In the genomic region with DNA sequence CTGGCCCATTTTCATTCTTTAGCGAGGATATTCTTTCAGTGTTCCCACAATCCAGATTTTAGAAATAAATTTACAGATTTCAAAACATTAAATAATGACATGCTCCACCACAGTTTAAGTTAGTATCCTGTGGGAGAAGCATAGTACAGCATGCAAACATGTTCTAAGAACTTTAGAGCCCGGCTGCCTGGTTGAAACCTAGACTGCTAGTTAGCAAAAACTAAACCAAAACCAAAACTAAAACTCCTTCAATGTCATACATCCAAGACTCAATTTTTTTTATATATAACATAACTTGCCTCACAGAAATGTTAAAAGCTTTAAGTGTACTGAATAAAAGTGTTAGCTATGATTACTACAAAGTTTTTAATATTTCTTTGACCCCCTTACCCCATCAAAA, we compare ENCODE assay signal across 10 cellular contexts. TPM values are rescaled to one million over a fixed set of nuclear protein-coding genes. Genes with fewer than 3 reads are reported as not detected.
DNase-seq lines count a peak whose midpoint lies in the region; ATAC-seq and TF ChIP-seq lines count a peak whose summit lies in the region.
"Had no signal": no experiment of that assay in that cellular context is flagged by ENCODE, and none has a peak within 500 bp of the region (broad histone marks: within the 10 kb centered on the region; RNA-seq: fewer than 3 reads in every experiment).

No MANE protein-coding gene starts in this region.

- no peak overlapping the region for H3K4me3 Mint-ChIP-seq in MCF 10A (ENCODE audit: unreplicated experiment)
- H3K4me3 Mint-ChIP-seq in activated naive CD8-positive, alpha-beta T cell treated with anti-CD3 and anti-CD28 coated beads for 36 hours, result no peak overlapping the region
- H3K4me3 Mint-ChIP-seq in type B pancreatic cell, result no peak overlapping the region
- no peak overlapping the region for H3K4me3 Mint-ChIP-seq in HFFc6

- no peak overlapping the region for H3K4me3 ChIP-seq in breast epithelium

- H3K4me1 Mint-ChIP-seq in MCF 10A (ENCODE audit: insufficient read depth, unreplicated experiment) (peaks cover 6% of the 10 kb centered on the region), type B pancreatic cell (ENCODE audit: unreplicated experiment) (no peaks in the 10 kb centered on the region), HFFc6 (ENCODE audit: low read depth) (no peaks in the 10 kb centered on the region)
- peaks cover 21% of the 10 kb centered on the region for H3K4me1 Mint-ChIP-seq in activated naive CD8-positive, alpha-beta T cell treated with anti-CD3 and anti-CD28 coated beads for 36 hours

- no peak for TF ChIP-seq POLR2A in breast epithelium (IDR thresholded peaks at IDR 0.05)

- TF ChIP-seq CTCF in MCF 10A (IDR thresholded peaks at IDR 0.05; ENCODE audit: unreplicated experiment) (no peak), breast epithelium (IDR thresholded peaks at IDR 0.05) (no peak), type B pancreatic cell (conservative IDR thresholded peaks at IDR 0.05) (no peak), HFFc6 (IDR thresholded peaks at IDR 0.05) (no peak)

- H3K36me3 Mint-ChIP-seq in MCF 10A (ENCODE audit: insufficient read depth, unreplicated experiment) (peaks cover 100% of the 10 kb centered on the region), type B pancreatic cell (peaks cover 50% of the 10 kb centered on the region), HFFc6 (ENCODE audit: low read depth) (peaks cover 49% of the 10 kb centered on the region)
- H3K36me3 Mint-ChIP-seq in activated naive CD8-positive, alpha-beta T cell treated with anti-CD3 and anti-CD28 coated beads for 36 hours, result peaks cover 55% of the 10 kb centered on the region

- no peaks in the 10 kb centered on the region for H3K27me3 ChIP-seq in breast epithelium

- H3K27ac ChIP-seq in breast epithelium, result no peak overlapping the region

- H3K9me3 Mint-ChIP-seq in MCF 10A (ENCODE audit: unreplicated experiment), result no peaks in the 10 kb centered on the region
- no peaks in the 10 kb centered on the region for H3K9me3 Mint-ChIP-seq in activated naive CD8-positive, alpha-beta T cell treated with anti-CD3 and anti-CD28 coated beads for 36 hours
- no peaks in the 10 kb centered on the region for H3K9me3 Mint-ChIP-seq in type B pancreatic cell
- no peaks in the 10 kb centered on the region for H3K9me3 Mint-ChIP-seq in HFFc6

- POLR2A ChIA-PET in MCF 10A (lab: Yijun Ruan, JAX), result no interaction called here

- CTCF ChIA-PET in MCF 10A (lab: Yijun Ruan, JAX), result interaction anchor here (0.6 kb wide), 1 partner anchor 27 kb away, joined by 3 read pairs; no protein-coding TSS in a partner anchor

- intact Hi-C loops in MCF 10A (cut with micrococcal nuclease) (no loop called here), breast epithelium (cut with DNase I; ENCODE audit: low total_unique reads) (no loop called here)

- H3K27me3 Mint-ChIP-seq in MCF 10A (ENCODE audit: insufficient read depth, unreplicated experiment) (no peaks in the 10 kb centered on the region), type B pancreatic cell (no peaks in the 10 kb centered on the region), HFFc6 (ENCODE audit: insufficient read depth) (peaks cover 3% of the 10 kb centered on the region; the same call in 1 of the 2 replicates)
- no peaks in the 10 kb centered on the region for H3K27me3 Mint-ChIP-seq in activated naive CD8-positive, alpha-beta T cell treated with anti-CD3 and anti-CD28 coated beads for 36 hours

- H3K27ac Mint-ChIP-seq in MCF 10A (ENCODE audit: low read depth, unreplicated experiment) (peak overlapping the region; percentile 80), type B pancreatic cell (peak overlapping the region; percentile 89), HFFc6 (no peak overlapping the region)
- H3K27ac Mint-ChIP-seq in activated naive CD8-positive, alpha-beta T cell treated with anti-CD3 and anti-CD28 coated beads for 36 hours, result peak overlapping the region; percentile 85

- H3K9me3 ChIP-seq in breast epithelium, result no peaks in the 10 kb centered on the region

- H3K36me3 ChIP-seq in breast epithelium, result no peaks in the 10 kb centered on the region

- peak; percentile 58 for ATAC-seq in HG02885 (IDR thresholded peaks at IDR 0.05; ENCODE audit: poor library complexity, unreplicated experiment)

- BruUV-seq in MCF 10A (replicated peaks; lab: Mats Ljungman, UMichigan), result no TSS peak

- H3K4me1 ChIP-seq in breast epithelium, result no peaks in the 10 kb centered on the region

- DNase-seq in MCF 10A (ENCODE audit: unreplicated experiment) (no peak), breast epithelium (ENCODE audit: low spot score in 2 of 2) (no peak), type B pancreatic cell (ENCODE audit: extremely low spot score, unreplicated experiment) (no peak), NCI-H1930 (lab: John Stamatoyannopoulos, UW) (no peak), HFFc6 (no peak), NCI-H146 (lab: John Stamatoyannopoulos, UW) (no peak)
- DNase-seq in activated naive CD8-positive, alpha-beta T cell treated with anti-CD3 and anti-CD28 coated beads for 36 hours, result no peak
- DNase-seq: NCI-H1105, NCI-H524 treated with DMSO at 0.1 percent for 48 hours had no signal

RNA-seq across cellular contexts. Expression of gene TRA2A, which starts 17.0 kb away (rescaled TPM):
- 92.9 and 113 TPM in 2 replicates for total RNA-seq in MCF 10A (2022)
- total RNA-seq in breast epithelium, result 10 to 100 TPM; 40.3 to 72.9 (median 46.2) TPM
- total RNA-seq in activated naive CD8-positive, alpha-beta T cell treated with anti-CD3 and anti-CD28 coated beads for 36 hours, result 100 to 1,000 TPM; 102 to 104 TPM
- 97.9 and 116 TPM in 2 replicates for total RNA-seq in type B pancreatic cell (ENCODE audit: low replicate concordance)
- 10 to 100 TPM; 85.5 to 97.8 (median 92.5) TPM for total RNA-seq in HFFc6 (2021; fragmentation: NEBNext Ultra II Directional; extraction: Animal tissue kit (Norgen Biotek cat#: 25700))

RNA-seq across cellular contexts. Expression of gene IGF2BP3, which starts 44.5 kb away (rescaled TPM):
- total RNA-seq in MCF 10A (2022) (27.0 and 29.8 TPM in 2 replicates), breast epithelium (1 to 10 TPM in 1 of 3 donors, under 1 TPM in 1, not detected in 1; 0.59 to 3.5 TPM), type B pancreatic cell (ENCODE audit: low replicate concordance) (99.3 and 107 TPM in 2 replicates)
- under 1 TPM; 0.41 to 0.70 TPM for total RNA-seq in activated naive CD8-positive, alpha-beta T cell treated with anti-CD3 and anti-CD28 coated beads for 36 hours
- total RNA-seq in HFFc6 (2021; fragmentation: NEBNext Ultra II Directional; extraction: Animal tissue kit (Norgen Biotek cat#: 25700)), result 10 to 100 TPM; 23.8 to 33.1 (median 31.0) TPM
